ENCODE assay signal across 15 cellular contexts in genomic region chr2:11168488-11168887, GRCh38. TPM values are rescaled to one million over a fixed set of nuclear protein-coding genes. Genes with fewer than 3 reads are reported as not detected.
DNase-seq lines count a peak whose midpoint lies in the region; ATAC-seq, FAIRE-seq and TF ChIP-seq lines count a peak whose summit lies in the region.
"Had no signal": no experiment of that assay in that cellular context is flagged by ENCODE, and none has a peak within 500 bp of the region (broad histone marks: within the 10 kb centered on the region; RNA-seq: fewer than 3 reads in every experiment).

No MANE protein-coding gene starts in this region.

- H4K20me1 ChIP-seq in HepG2 (ENCODE audit: insufficient read depth, low read length): no peaks in the 10 kb centered on the region
- no peaks in the 10 kb centered on the region for H4K20me1 ChIP-seq in neural progenitor cell (ENCODE audit: low read depth)

- peak overlapping the region; percentile 60 for H3K27ac Mint-ChIP-seq in neural progenitor cell

- H3K4me3 ChIP-seq in HepG2 (replicated peaks in 1 of 3; ENCODE audit: insufficient read depth in 1 of 3, low read depth in 2 of 3, low read length in 3 of 3): peak overlapping the region in 1 of 3 experiments; percentile 76; a peak in 1 of 6 replicates
- H3K4me3 ChIP-seq in right lobe of liver: no peak overlapping the region
- H3K4me3 ChIP-seq in neural progenitor cell: no peak overlapping the region
- H3K4me3 ChIP-seq in testis: no peak overlapping the region

- H3K9me3 Mint-ChIP-seq in neural progenitor cell: no peaks in the 10 kb centered on the region

- 50% methylated on average over 9 of the region's 9 CpGs for WGBS in HepG2 (ENCODE audit: low lambda C conversion rate)
- 83% methylated on average over 2 of the region's 9 CpGs for WGBS in right lobe of liver (ENCODE audit: insufficient coverage, low coverage, low lambda C conversion rate, missing lambda C conversion rate)
- 89 to 90% methylated on average over 9 of the region's 9 CpGs for WGBS in testis, 2 donors

- no peak overlapping the region for H3K4me3 Mint-ChIP-seq in neural progenitor cell

- H3K27me3 Mint-ChIP-seq in neural progenitor cell (ENCODE audit: insufficient read depth, low read depth): peaks cover 7% of the 10 kb centered on the region

- TF ChIP-seq POLR2A in HepG2 (IDR thresholded peaks at IDR 0.05; ENCODE audit: insufficient read depth in 1 of 2, low read depth in 2 of 2, low read length in 2 of 2) (no peak), right lobe of liver (IDR thresholded peaks at IDR 0.05) (no peak), testis (IDR thresholded peaks at IDR 0.05) (no peak)

- DNase-seq in HepG2 (ENCODE audit: low spot score) (no peak), right lobe of liver (no peak), amniotic epithelial cell (ENCODE audit: low read depth) (peak; percentile 3), neural progenitor cell (ENCODE audit: low spot score) (peak; percentile 50), GM19238 (ENCODE audit: insufficient read length, low spot score) (no peak), testis (no peak), GM19239 (ENCODE audit: insufficient read length, low spot score) (no peak)
- DNase-seq: 8988T, NCI-H1105, NCI-H1694 treated with DMSO at 0.1 percent for 48 hours, NCI-H2171, NCI-H510A, SHP77 treated with DMSO at 0.1 percent for 48 hours had no signal

- H3K4me2 ChIP-seq in HepG2 (ENCODE audit: low read depth, low read length): peak overlapping the region; percentile 98
- peak overlapping the region; percentile 45 for H3K4me2 ChIP-seq in neural progenitor cell

- H3K9me3 ChIP-seq in HepG2 (ENCODE audit: low read length): no peaks in the 10 kb centered on the region
- no peaks in the 10 kb centered on the region for H3K9me3 ChIP-seq in right lobe of liver
- no peaks in the 10 kb centered on the region for H3K9me3 ChIP-seq in neural progenitor cell (ENCODE audit: low read depth)
- H3K9me3 ChIP-seq in testis: no peaks in the 10 kb centered on the region

- no peak for FAIRE-seq in HepG2 (lab: Jason Lieb, UNC)
- no peak for FAIRE-seq in GM19239 (lab: Jason Lieb, UNC)

- peaks cover 13% of the 10 kb centered on the region for H3F3A ChIP-seq in neural progenitor cell (ENCODE audit: low read depth)

- no peaks in the 10 kb centered on the region for H3K79me2 ChIP-seq in HepG2 (ENCODE audit: insufficient read depth, low read length)
- H3K79me2 ChIP-seq in neural progenitor cell (ENCODE audit: low read depth): no peaks in the 10 kb centered on the region

- CTCF ChIA-PET in HepG2 (lab: Yijun Ruan, JAX; ENCODE audit: low intra/inter-chr PET ratio, low total read pairs): no interaction called here

- no TSS peak for BruUV-seq in HepG2 (replicated peaks; lab: Mats Ljungman, UMichigan)

- TF ChIP-seq CTCF in HepG2 (CRISPR knock-in tag; IDR thresholded peaks at IDR 0.05) (no peak), right lobe of liver (IDR thresholded peaks at IDR 0.05) (no peak), neural progenitor cell (IDR thresholded peaks at IDR 0.05) (no peak), testis (IDR thresholded peaks at IDR 0.05) (no peak)

- peaks cover 20% of the 10 kb centered on the region for H3K4me1 ChIP-seq in HepG2 (ENCODE audit: insufficient read depth, low read length)
- no peaks in the 10 kb centered on the region for H3K4me1 ChIP-seq in right lobe of liver
- peaks cover 11% of the 10 kb centered on the region for H3K4me1 ChIP-seq in neural progenitor cell
- no peaks in the 10 kb centered on the region for H3K4me1 ChIP-seq in testis

- ATAC-seq in HepG2: peak; percentile 17
- ATAC-seq in right lobe of liver: no peak
- ATAC-seq in HG02798 (IDR thresholded peaks at IDR 0.05; ENCODE audit: poor library complexity, unreplicated experiment): no peak

- no peak for TF ChIP-seq RAD21 in HepG2 (CRISPR knock-in tag; IDR thresholded peaks at IDR 0.05)

- H3K4me1 Mint-ChIP-seq in neural progenitor cell: peaks cover 22% of the 10 kb centered on the region

- no peaks in the 10 kb centered on the region; a peak in 1 of 5 replicates for H3K27me3 ChIP-seq in HepG2 (ENCODE audit: control insufficient read depth in 1 of 2, insufficient read depth in 2 of 2, low read length in 2 of 2)
- H3K27me3 ChIP-seq in right lobe of liver: no peaks in the 10 kb centered on the region
- no peaks in the 10 kb centered on the region for H3K27me3 ChIP-seq in neural progenitor cell
- no peaks in the 10 kb centered on the region for H3K27me3 ChIP-seq in testis

- no peak overlapping the region for H3K27ac ChIP-seq in HepG2 (ENCODE audit: extremely low read length, insufficient read depth, low read length)
- H3K27ac ChIP-seq in right lobe of liver: no peak overlapping the region
- H3K27ac ChIP-seq in neural progenitor cell: no peak overlapping the region
- no peak overlapping the region for H3K27ac ChIP-seq in testis
- H3K27ac ChIP-seq: C4-2B had no signal

- H3K9ac ChIP-seq in HepG2 (ENCODE audit: insufficient read depth, low read depth, low read length) (no peak overlapping the region), neural progenitor cell (no peak overlapping the region)

- no peak overlapping the region for H2AFZ ChIP-seq in HepG2 (ENCODE audit: low read length)
- H2AFZ ChIP-seq in neural progenitor cell (replicated peaks): no peak overlapping the region

- POLR2A ChIA-PET in HepG2 (lab: Yijun Ruan, JAX): interaction anchor here (1.1 to 1.2 kb wide), 2 partner anchors 9 to 14 kb away, joined by 3 to 5 read pairs; no protein-coding TSS in a partner anchor

- TF ChIP-seq EP300 in HepG2 (IDR thresholded peaks at IDR 0.05; ENCODE audit: low read depth in 2 of 2, low read length in 2 of 2) (no peak), HepG2 (CRISPR knock-in tag; IDR thresholded peaks at IDR 0.05; ENCODE audit: borderline replicate concordance) (no peak)

- no peaks in the 10 kb centered on the region for H3K36me3 Mint-ChIP-seq in neural progenitor cell

- intact Hi-C loops in HepG2 (cut with micrococcal nuclease; ENCODE audit: unreplicated experiment) (no loop called here), right lobe of liver (cut with DNase I) (no loop called here), testis (cut with DNase I; ENCODE audit: low total_unique reads) (no loop called here)

- in situ Hi-C loops in HepG2 (cut with HindIII; ENCODE audit: extremely low pct_ligation_motif_present, low pct_unique_long_range_greater_than_20kb): no loop called here

- H3K36me3 ChIP-seq in HepG2 (replicated peaks in 1 of 2; ENCODE audit: control insufficient read depth in 1 of 2, insufficient read depth in 2 of 2, low read length in 2 of 2) (no peaks in the 10 kb centered on the region), right lobe of liver (no peaks in the 10 kb centered on the region), neural progenitor cell (no peaks in the 10 kb centered on the region), testis (ENCODE audit: low read depth, missing control alignments) (no peaks in the 10 kb centered on the region)

TF ChIP-seq in HepG2, 621 proteins besides CTCF, POLR2A, EP300 and RAD21 (continues in another document):
- TF ChIP-seq CEBPB (IDR thresholded peaks at IDR 0.05; ENCODE audit: borderline replicate concordance, low read depth, low read length) (peak; percentile 70; the same call in 1 of the 2 replicates), ZNF710 (CRISPR knock-in tag; IDR thresholded peaks at IDR 0.05; ENCODE audit: borderline replicate concordance) (no peak), ZNF510 (CRISPR knock-in tag; IDR thresholded peaks at IDR 0.05; ENCODE audit: low read depth) (no peak)

RNA-seq across cellular contexts. Expression of gene SLC66A3, which starts 13.2 kb away (rescaled TPM):
- total RNA-seq in HepG2 (2016; rRNA removed; fragmentation: Illumina TruSeq; extraction: Trizol): 1.5 and 2.2 TPM in 2 replicates
- total RNA-seq in HepG2 (2016; cell fraction: cytosol; rRNA removed; fragmentation: Illumina TruSeq; extraction: Trizol; ENCODE audit: low read depth): 0.71 and 1.4 TPM in 2 replicates
- 1.8 TPM in 2 replicates for total RNA-seq in HepG2 (2016; cell fraction: insoluble cytoplasmic fraction; rRNA removed; fragmentation: Illumina TruSeq; extraction: Trizol)
- 2.2 and 2.8 TPM in 2 replicates for total RNA-seq in HepG2 (2016; cell fraction: membrane; rRNA removed; fragmentation: Illumina TruSeq; extraction: Trizol)
- total RNA-seq in HepG2 (2016; cell fraction: nucleus; rRNA removed; fragmentation: Illumina TruSeq; extraction: Trizol): 1.3 and 2.1 TPM in 2 replicates
- polyA plus RNA-seq in HepG2 (2011; rRNA removed): 3.7 and 5.0 TPM in 2 replicates
- 3.7 and 4.6 TPM in 2 replicates for polyA plus RNA-seq in HepG2 (2011; cell fraction: cytosol; rRNA removed)
- polyA plus RNA-seq in HepG2 (2011; cell fraction: nucleus; rRNA removed): 1.2 and 1.6 TPM in 2 replicates
- polyA plus RNA-seq in HepG2 (2012): 2.1 and 2.2 TPM in 2 replicates
- 1.4 and 2.5 TPM in 2 replicates for polyA plus RNA-seq in HepG2 (2016; cell fraction: cytosol; fragmentation: Illumina TruSeq; extraction: Trizol; ENCODE audit: low read depth)
- polyA plus RNA-seq in HepG2 (2016; cell fraction: insoluble cytoplasmic fraction; fragmentation: Illumina TruSeq; extraction: Trizol; ENCODE audit: low read depth): 1.7 TPM in 2 replicates
- 2.2 and 2.4 TPM in 2 replicates for polyA plus RNA-seq in HepG2 (2016; cell fraction: membrane; fragmentation: Illumina TruSeq; extraction: Trizol; ENCODE audit: low read depth)
- 1.5 and 3.4 TPM in 2 replicates for polyA plus RNA-seq in HepG2 (2016; cell fraction: nucleus; fragmentation: Illumina TruSeq; extraction: Trizol; ENCODE audit: insufficient read depth, low read depth)
- 11.8 and 11.9 TPM in 2 replicates for polyA minus RNA-seq in HepG2 (2011; rRNA and poly(A)+ RNA removed; ENCODE audit: low replicate concordance)
- 1.6 and 1.7 TPM in 2 replicates for polyA minus RNA-seq in HepG2 (2011; cell fraction: cytosol; rRNA and poly(A)+ RNA removed)
- polyA minus RNA-seq in HepG2 (2011; cell fraction: nucleus; rRNA and poly(A)+ RNA removed): 0.90 and 2.4 TPM in 2 replicates
- total RNA-seq in right lobe of liver: 10 to 100 TPM in 2 of 6 experiments, 1 to 10 TPM in 4; 4.9 to 16.1 (median 8.8) TPM
- total RNA-seq in neural progenitor cell (ENCODE audit: low replicate concordance): 11.2 and 19.3 TPM in 2 replicates
- total RNA-seq in testis: 10 to 100 TPM; 38.9 to 46.0 TPM
- polyA plus RNA-seq in testis (ENCODE audit: insufficient read depth, low read depth, low replicate concordance): 23.3 TPM

Comparison
In these comparisons a context has a peak if more than half of its experiments do, and no peak if none do; other contexts are left out.
1. DNase-seq: peak in amniotic epithelial cell (single experiment) and neural progenitor cell (single experiment); none in HepG2 (single experiment), right lobe of liver (0 of 3), GM19238 (single experiment), testis (single experiment) and GM19239 (single experiment).